26 cellular contexts compared by ENCODE assay signal in the genomic region with DNA sequence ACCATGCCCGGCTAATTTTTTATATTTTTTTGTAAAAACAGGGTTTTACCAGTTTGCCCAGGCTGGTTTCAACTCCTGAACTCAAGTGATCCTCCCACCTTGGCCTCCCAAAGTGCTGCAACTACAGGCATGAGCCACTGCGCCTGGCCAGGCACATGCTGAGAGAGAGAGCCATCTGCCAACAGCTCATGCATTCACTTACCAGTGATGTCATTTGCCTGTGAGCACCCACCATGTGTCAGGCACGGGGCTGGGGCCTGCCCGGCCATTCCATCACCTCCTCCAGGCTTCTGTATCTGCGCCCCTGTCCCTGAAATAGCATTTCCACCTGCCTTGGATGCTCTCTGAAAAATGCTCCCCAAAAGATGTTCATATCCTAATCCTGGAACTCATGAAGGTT.
"Had no signal": no experiment of that assay in that cellular context is flagged by ENCODE, and none has a peak within 500 bp of the region (broad histone marks: within the 10 kb centered on the region; RNA-seq: fewer than 3 reads in every experiment).

No MANE protein-coding gene starts in this region.

- DNase-seq: activated CD4-positive, alpha-beta T cell treated with anti-CD3 and anti-CD28 coated beads for 4 hours; activated CD4-positive, alpha-beta T cell treated with anti-CD3 and anti-CD28 coated beads, Interleukin-2, amount 50 U/mL, for 4 hours; activated naive CD4-positive, alpha-beta T cell; activated T-cell treated with anti-CD3 and anti-CD28 coated beads for 4 hours; activated T-cell treated with anti-CD3 and anti-CD28 coated beads, Interleukin-2, amount 50 U/mL, for 72 hours; anterior cingulate cortex; dermis blood vessel endothelial cell; effector CD4-positive, alpha-beta T cell; left colon; mammary epithelial cell; naive B cell; nucleus accumbens; pancreas; retina; stimulated activated CD4-positive, alpha-beta T cell treated with anti-CD3 and anti-CD28 coated beads, Interleukin-12 subunit alpha, Interleukin-12 subunit beta, amount 100 ng/mL, for 4 hours; stimulated activated naive B cell treated with anti-CD40 and anti-IgM and Interleukin-4, amounts not matched to agents 10 μg/mL and 1 μg/mL and 100 μg/mL, for 72 hours; stomach; T-helper 9 cell; thyroid gland had no signal

- H3K36me3 ChIP-seq: esophagus muscularis mucosa, pancreas, prostate gland, stomach, thyroid gland, upper lobe of left lung had no signal

- ATAC-seq: activated naive CD4-positive, alpha-beta T cell treated with anti-CD3 and anti-CD28 coated beads, Interleukin-2, amount 50 U/mL, for 72 hours; activated T-cell treated with anti-CD3 and anti-CD28 coated beads, Interleukin-2, amount 50 U/mL, for 72 hours; left colon; pancreas; sciatic nerve had no signal

- H3K27ac ChIP-seq: esophagus muscularis mucosa, pancreas, prostate gland, stomach, thyroid gland, upper lobe of left lung, VCaP had no signal

- H3K4me3 ChIP-seq: esophagus muscularis mucosa, pancreas, prostate gland, skin epidermis, stomach, thyroid gland, upper lobe of left lung had no signal

- H3K27me3 ChIP-seq: pancreas, thyroid gland, upper lobe of left lung had no signal

- H3K4me1 ChIP-seq: pancreas, prostate gland, stomach, thyroid gland had no signal

- H3K9me3 ChIP-seq: esophagus muscularis mucosa, pancreas, prostate gland, thyroid gland, upper lobe of left lung had no signal
